In genomic region chr6:97462944-97463343, GRCh38 we compare ENCODE assay signal across 14 cellular contexts.
DNase-seq lines count a peak whose midpoint lies in the region; ATAC-seq and TF ChIP-seq lines count a peak whose summit lies in the region.
"Had no signal": no experiment of that assay in that cellular context is flagged by ENCODE, and none has a peak within 500 bp of the region (broad histone marks: within the 10 kb centered on the region; RNA-seq: fewer than 3 reads in every experiment).

No MANE protein-coding gene starts in this region.

- H3K27ac ChIP-seq in A673 (ENCODE audit: low read depth, low read length, poor library complexity, severe bottlenecking) = peak overlapping the region; percentile 94
- no peak overlapping the region for H3K27ac ChIP-seq in upper lobe of right lung

- H3K27me3 ChIP-seq in A673 (replicated peaks; ENCODE audit: insufficient read depth, low read depth, low read length, poor library complexity) = no peaks in the 10 kb centered on the region
- no peaks in the 10 kb centered on the region for H3K27me3 ChIP-seq in neuron (ENCODE audit: insufficient read depth, low read length)
- no peaks in the 10 kb centered on the region for H3K27me3 ChIP-seq in upper lobe of right lung

- H3K9me3 Mint-ChIP-seq in brain = no peaks in the 10 kb centered on the region
- H3K9me3 Mint-ChIP-seq: CD4-positive, alpha-beta T cell; GM23338 had no signal

- peaks cover 80% of the 10 kb centered on the region for H3K4me1 ChIP-seq in A673 (ENCODE audit: insufficient read depth, low read length, poor library complexity, severe bottlenecking)
- H3K4me1 ChIP-seq in neuron (ENCODE audit: insufficient read depth, low read length) = peaks cover 37% of the 10 kb centered on the region
- H3K4me1 ChIP-seq in upper lobe of right lung = no peaks in the 10 kb centered on the region

- no peak for TF ChIP-seq CTCF in A673 (conservative IDR thresholded peaks at IDR 0.05; ENCODE audit: low read depth, low read length)
- no peak for TF ChIP-seq CTCF in brain (conservative IDR thresholded peaks at IDR 0.05)
- no peak for TF ChIP-seq CTCF in upper lobe of right lung (IDR thresholded peaks at IDR 0.05)

- H2AFZ ChIP-seq in neuron (ENCODE audit: low read depth, low read length) = peak overlapping the region; percentile 10
- H2AFZ ChIP-seq: GM23338 had no signal

- no peaks in the 10 kb centered on the region for H3K36me3 ChIP-seq in A673 (ENCODE audit: insufficient read depth, low read length, poor library complexity, severe bottlenecking)
- no peaks in the 10 kb centered on the region for H3K36me3 ChIP-seq in neuron (ENCODE audit: insufficient read depth, low read length)
- no peaks in the 10 kb centered on the region for H3K36me3 ChIP-seq in upper lobe of right lung

- peak; percentile 84 for DNase-seq in A673 (ENCODE audit: low spot score)
- DNase-seq in NCI-H146 treated with DMSO at 0.1 percent for 48 hours (lab: John Stamatoyannopoulos, UW; ENCODE audit: unreplicated experiment) = peak; percentile 52
- DNase-seq in upper lobe of right lung = no peak
- DNase-seq in NCI-H2196 treated with DMSO at 0.1 percent for 48 hours (lab: John Stamatoyannopoulos, UW; ENCODE audit: unreplicated experiment) = no peak
- DNase-seq in NCI-H226 = no peak
- DNase-seq: C1 segment of cervical spinal cord; CD4-positive, alpha-beta T cell; DMS79; H7 had no signal

- H3K4me3 ChIP-seq in A673 (ENCODE audit: low read depth, low read length, poor library complexity, severe bottlenecking) = no peak overlapping the region
- no peak overlapping the region for H3K4me3 ChIP-seq in neuron (ENCODE audit: low read length)
- no peak overlapping the region for H3K4me3 ChIP-seq in upper lobe of right lung
- H3K4me3 ChIP-seq: GM12878, GM23338 had no signal

- H3K36me3 Mint-ChIP-seq in brain = no peaks in the 10 kb centered on the region

- peaks cover 69% of the 10 kb centered on the region for H3K4me1 Mint-ChIP-seq in brain
- H3K4me1 Mint-ChIP-seq: B cell had no signal

- H3K9me3 ChIP-seq in A673 (ENCODE audit: low read depth, low read length, poor library complexity, severe bottlenecking) (no peaks in the 10 kb centered on the region), neuron (ENCODE audit: low read length) (no peaks in the 10 kb centered on the region), upper lobe of right lung (no peaks in the 10 kb centered on the region)

- H3K27me3 Mint-ChIP-seq in brain = peaks cover 3% of the 10 kb centered on the region

- no peak for ATAC-seq in upper lobe of right lung
- ATAC-seq: GM12878, GM23338 had no signal

- no TSS peak for BruUV-seq in A673 (replicated peaks; lab: Mats Ljungman, UMichigan)

- CTCF ChIA-PET in A673 (lab: Charles Lee) = no interaction called here

- peak overlapping the region in 3 of 5 experiments; percentile 69 to 82 (median 71) for H3K4me3 Mint-ChIP-seq in brain
- H3K4me3 Mint-ChIP-seq: B cell; CD4-positive, alpha-beta T cell; GM23338 had no signal

- intact Hi-C loops in A673 (cut with micrococcal nuclease; ENCODE audit: unreplicated experiment) = loop anchor here (10.0 kb wide), 1 partner anchor 1372 kb away; the partner anchor contains the start of gene POU3F2
- intact Hi-C loops in upper lobe of right lung (cut with DNase I) = no loop called here

- peak overlapping the region in 4 of 5 experiments; percentile 7 to 97 (median 86) for H3K27ac Mint-ChIP-seq in brain
- H3K27ac Mint-ChIP-seq: B cell; CD4-positive, alpha-beta T cell; GM23338 had no signal

- POLR2A ChIA-PET in A673 (lab: Charles Lee; ENCODE audit: low non-redundant PET) = no interaction called here

Comparison
In these comparisons a context has a peak if more than half of its experiments do, and no peak if none do; other contexts are left out.
1. DNase-seq: peak in A673 (single experiment) and NCI-H146 treated with DMSO at 0.1 percent for 48 hours (single experiment); none in upper lobe of right lung (single experiment), NCI-H2196 treated with DMSO at 0.1 percent for 48 hours (single experiment) and NCI-H226 (single experiment).